11 cellular contexts compared by ENCODE assay signal in genomic region chrX:46268429-46268828, GRCh38.
DNase-seq lines count a peak whose midpoint lies in the region; FAIRE-seq and TF ChIP-seq lines count a peak whose summit lies in the region.
"Had no signal": no experiment of that assay in that cellular context is flagged by ENCODE, and none has a peak within 500 bp of the region (broad histone marks: within the 10 kb centered on the region; RNA-seq: fewer than 3 reads in every experiment).

No MANE protein-coding gene starts in this region.

- H4K20me1 ChIP-seq in keratinocyte (ENCODE audit: control insufficient read depth, extremely low read depth, insufficient read depth, low read length): no peaks in the 10 kb centered on the region

- H3K9me3 ChIP-seq in adipocyte (ENCODE audit: control insufficient read depth, low read length) (peaks cover 6% of the 10 kb centered on the region), keratinocyte (ENCODE audit: control insufficient read depth, low read depth, low read length) (peaks cover 2% of the 10 kb centered on the region)

- no peak for TF ChIP-seq CTCF in keratinocyte (optimal IDR thresholded peaks at IDR 0.05 in 1 of 3, IDR thresholded peaks at IDR 0.05 in 1 of 3, conservative IDR thresholded peaks at IDR 0.05 in 1 of 3; ENCODE audit: extremely low read depth in 1 of 3, insufficient read depth in 2 of 3, low read length in 3 of 3)

- dilution Hi-C loops in keratinocyte (cut with MboI; ENCODE audit: extremely low pct_ligation_motif_present, low sequenced_read_pairs): no loop called here

- H3K79me2 ChIP-seq in keratinocyte (ENCODE audit: control insufficient read depth, insufficient read depth, low read length): no peaks in the 10 kb centered on the region

- peak; percentile 22 for DNase-seq in GDM1 (lab: John Stamatoyannopoulos, UW)
- peak; percentile 61 for DNase-seq in LHCN-M2 (ENCODE audit: low read depth)
- peak; percentile 29 for DNase-seq in adipocyte (ENCODE audit: low read depth)
- peak; percentile 66 for DNase-seq in keratinocyte (ENCODE audit: low read depth, low spot score)
- DNase-seq in occipital lobe (lab: John Stamatoyannopoulos, UW): no peak
- DNase-seq in NAMALWA (ENCODE audit: low spot score): no peak
- DNase-seq in NCI-H2081 treated with DMSO at 0.1 percent for 48 hours (lab: John Stamatoyannopoulos, UW): no peak
- DNase-seq: mesendoderm; right cardiac atrium; stimulated activated CD8-positive, alpha-beta memory T cell treated with anti-CD3 and anti-CD28 coated beads, Interleukin-4, amount 100 ng/mL, for 48 hours had no signal

- H3K27me3 ChIP-seq in adipocyte (replicated peaks; ENCODE audit: control insufficient read depth, insufficient read depth, low read length) (peaks cover 18% of the 10 kb centered on the region), keratinocyte (ENCODE audit: control insufficient read depth, extremely low read depth, insufficient read depth, low read length) (no peaks in the 10 kb centered on the region)

- H3K4me3 ChIP-seq in adipocyte (ENCODE audit: low read length): no peak overlapping the region
- H3K4me3 ChIP-seq in keratinocyte (ENCODE audit: control insufficient read depth in 2 of 3, extremely low read depth in 1 of 3, insufficient read depth in 2 of 3, low read depth in 1 of 3, low read length in 3 of 3): no peak overlapping the region

- peak overlapping the region; percentile 30 for H3K4me2 ChIP-seq in keratinocyte (ENCODE audit: control insufficient read depth, extremely low read depth, insufficient read depth, low read depth, low read length)

- H3K9me1 ChIP-seq in keratinocyte (ENCODE audit: control insufficient read depth, extremely low read depth, insufficient read depth, low read length): no peaks in the 10 kb centered on the region

- no peak overlapping the region for H2AFZ ChIP-seq in keratinocyte (ENCODE audit: control insufficient read depth, low read length)

- H3K9ac ChIP-seq in adipocyte (ENCODE audit: low read length) (no peak overlapping the region), keratinocyte (ENCODE audit: control insufficient read depth, extremely low read depth, insufficient read depth, low read length) (no peak overlapping the region)

- H3K36me3 ChIP-seq in adipocyte (ENCODE audit: control insufficient read depth, insufficient read depth, low read length, severe bottlenecking) (no peaks in the 10 kb centered on the region), keratinocyte (ENCODE audit: control insufficient read depth in 2 of 2, extremely low read depth in 1 of 2, insufficient read depth in 2 of 2, low read length in 2 of 2) (no peaks in the 10 kb centered on the region)

- H3K4me1 ChIP-seq in adipocyte (ENCODE audit: control insufficient read depth, insufficient read depth, low read length) (no peaks in the 10 kb centered on the region), keratinocyte (ENCODE audit: control insufficient read depth, extremely low read depth, insufficient read depth, low read length) (peaks cover 20% of the 10 kb centered on the region)

- H3K27ac ChIP-seq in keratinocyte (ENCODE audit: control insufficient read depth, insufficient read depth, low read length): peak overlapping the region; percentile 7

- peak; percentile 96 for FAIRE-seq in keratinocyte (lab: Jason Lieb, UNC)
- FAIRE-seq: frontal cortex had no signal

Comparison
In these comparisons a context has a peak if more than half of its experiments do, and no peak if none do; other contexts are left out.
1. DNase-seq: peak in GDM1 (single experiment), LHCN-M2 (single experiment), adipocyte (single experiment) and keratinocyte (single experiment); none in occipital lobe (single experiment), NAMALWA (single experiment) and NCI-H2081 treated with DMSO at 0.1 percent for 48 hours (single experiment).